Comparison of ENCODE assay signal across 1 cellular context in the genomic region with DNA sequence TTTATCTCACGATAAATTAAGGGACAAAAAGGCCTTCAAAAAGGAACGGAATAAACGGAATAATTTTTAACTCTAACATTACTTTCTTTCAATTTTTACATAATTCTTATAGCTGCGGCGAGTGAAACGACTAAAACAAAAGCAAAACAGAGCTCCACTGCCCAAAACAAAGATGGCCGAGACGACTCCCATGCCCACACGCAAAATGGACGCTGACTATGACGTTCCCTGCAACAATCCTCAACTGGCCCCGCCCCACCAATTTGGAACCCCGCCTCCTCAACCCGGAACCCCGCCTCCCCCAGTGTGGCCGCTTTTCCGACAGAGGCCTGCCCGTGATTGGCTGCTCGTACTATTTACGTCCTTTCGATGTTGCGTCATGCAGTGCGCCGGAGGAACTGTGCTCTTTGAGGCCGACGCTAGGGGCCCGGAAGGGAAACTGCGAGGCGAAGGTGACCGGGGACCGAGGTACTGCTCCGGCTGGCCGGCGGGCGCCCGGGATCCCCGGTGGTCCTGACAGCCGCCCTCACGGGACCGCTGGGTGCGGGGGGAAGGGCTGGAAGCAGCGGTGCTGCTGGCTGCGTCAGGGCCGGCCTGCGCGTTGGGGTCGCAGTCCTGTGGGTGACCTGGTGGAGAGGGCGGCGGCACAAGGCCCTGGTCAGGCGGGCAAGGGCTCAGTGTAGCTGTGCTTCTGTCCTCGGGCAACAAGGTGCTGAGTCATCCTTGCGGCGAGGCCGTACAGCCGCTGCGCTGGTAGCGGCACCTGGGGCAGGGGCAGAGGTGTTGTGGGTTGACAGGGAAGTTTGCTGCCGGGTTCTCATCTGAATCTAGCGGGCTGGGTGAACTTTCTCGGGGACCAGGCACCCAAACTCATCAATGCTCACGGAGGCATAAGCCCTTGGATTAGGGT.
TF ChIP-seq lines count a peak whose summit lies in the region.

A gene with protein sequence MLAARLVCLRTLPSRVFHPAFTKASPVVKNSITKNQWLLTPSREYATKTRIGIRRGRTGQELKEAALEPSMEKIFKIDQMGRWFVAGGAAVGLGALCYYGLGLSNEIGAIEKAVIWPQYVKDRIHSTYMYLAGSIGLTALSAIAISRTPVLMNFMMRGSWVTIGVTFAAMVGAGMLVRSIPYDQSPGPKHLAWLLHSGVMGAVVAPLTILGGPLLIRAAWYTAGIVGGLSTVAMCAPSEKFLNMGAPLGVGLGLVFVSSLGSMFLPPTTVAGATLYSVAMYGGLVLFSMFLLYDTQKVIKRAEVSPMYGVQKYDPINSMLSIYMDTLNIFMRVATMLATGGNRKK (plus strand): TSS at position 384 of the 910 bp plus-strand sequence. CDS start 1,992 bp downstream, outside the sequence.

TF ChIP-seq in GM12878, 131 proteins besides CTCF, POLR2A, EP300 and RAD21 (continued from another document and continues in another):
- TF ChIP-seq, protein P1, sequence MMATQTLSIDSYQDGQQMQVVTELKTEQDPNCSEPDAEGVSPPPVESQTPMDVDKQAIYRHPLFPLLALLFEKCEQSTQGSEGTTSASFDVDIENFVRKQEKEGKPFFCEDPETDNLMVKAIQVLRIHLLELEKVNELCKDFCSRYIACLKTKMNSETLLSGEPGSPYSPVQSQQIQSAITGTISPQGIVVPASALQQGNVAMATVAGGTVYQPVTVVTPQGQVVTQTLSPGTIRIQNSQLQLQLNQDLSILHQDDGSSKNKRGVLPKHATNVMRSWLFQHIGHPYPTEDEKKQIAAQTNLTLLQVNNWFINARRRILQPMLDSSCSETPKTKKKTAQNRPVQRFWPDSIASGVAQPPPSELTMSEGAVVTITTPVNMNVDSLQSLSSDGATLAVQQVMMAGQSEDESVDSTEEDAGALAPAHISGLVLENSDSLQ (IDR thresholded peaks at IDR 0.05), result peak; percentile 74; the same call in 1 of the 2 replicates
- TF ChIP-seq SREBF2 (IDR thresholded peaks at IDR 0.05; ENCODE audit: low read length) (0 out of 2 replicates have a peak, but pooled peaks have one; percentile 29), MYB (IDR thresholded peaks at IDR 0.05; ENCODE audit: borderline replicate concordance, low read depth, low read length) (no peak), BHLHE40 (IDR thresholded peaks at IDR 0.05; ENCODE audit: borderline replicate concordance in 1 of 2, low read depth in 2 of 2, low read length in 1 of 2) (peak; percentile 29 to 78; a peak in 2 of 4 replicates), BACH1 (IDR thresholded peaks at IDR 0.05; ENCODE audit: borderline replicate concordance) (peak; percentile 94), RUNX3 (IDR thresholded peaks at IDR 0.05; ENCODE audit: low read length) (peak; percentile 18; the same call in 1 of the 2 replicates), RELA (IDR thresholded peaks at IDR 0.05; ENCODE audit: borderline replicate concordance, partially characterized antibody) (peak; percentile 69), SP1 (IDR thresholded peaks at IDR 0.05; ENCODE audit: low read depth, low read length) (peak; percentile 82), MEF2B (IDR thresholded peaks at IDR 0.05; ENCODE audit: partially characterized antibody, poor library complexity, severe bottlenecking) (no peak), CHD2 (IDR thresholded peaks at IDR 0.05; ENCODE audit: borderline replicate concordance, low read depth, low read length) (peak; percentile 79), NFYA (IDR thresholded peaks at IDR 0.05; ENCODE audit: borderline replicate concordance, low read depth, low read length) (no peak), ASH2L (IDR thresholded peaks at IDR 0.05; ENCODE audit: borderline replicate concordance, low read depth) (peak; percentile 87; the same call in 1 of the 2 replicates), TARDBP (IDR thresholded peaks at IDR 0.05; ENCODE audit: borderline replicate concordance) (peak; percentile 68; the same call in 1 of the 2 replicates), GATAD2B (conservative IDR thresholded peaks at IDR 0.05; ENCODE audit: low read depth) (peak; percentile 48), HCFC1 (IDR thresholded peaks at IDR 0.05; ENCODE audit: low read length) (peak; percentile 86), ZBED1 (IDR thresholded peaks at IDR 0.05; ENCODE audit: borderline replicate concordance) (no peak), RBBP5 (conservative IDR thresholded peaks at IDR 0.05) (no peak), SMC3 (IDR thresholded peaks at IDR 0.05; ENCODE audit: borderline replicate concordance, low read length) (no peak; the same call in 1 of the 2 replicates), CREM (IDR thresholded peaks at IDR 0.05; ENCODE audit: low read depth) (peak; percentile 100), STAT3 (IDR thresholded peaks at IDR 0.05; ENCODE audit: low read depth, low read length) (no peak), TAF1 (IDR thresholded peaks at IDR 0.05; ENCODE audit: borderline replicate concordance, low read depth, low read length) (peak; percentile 71; the same call in 1 of the 2 replicates), SIX5 (IDR thresholded peaks at IDR 0.05; ENCODE audit: low read depth, low read length, severe bottlenecking) (peak; percentile 58), SIN3A (IDR thresholded peaks at IDR 0.05; ENCODE audit: low read depth, low read length) (peak; percentile 63; the same call in 1 of the 2 replicates), TCF7 (IDR thresholded peaks at IDR 0.05; ENCODE audit: borderline replicate concordance) (no peak), TCF12 (IDR thresholded peaks at IDR 0.05; ENCODE audit: low read depth, low read length) (peak; percentile 31; the same call in 1 of the 2 replicates), SMAD5 (IDR thresholded peaks at IDR 0.05; ENCODE audit: low read depth) (no peak), ETV6 (conservative IDR thresholded peaks at IDR 0.05 in 1 of 2, IDR thresholded peaks at IDR 0.05 in 1 of 2; ENCODE audit: borderline replicate concordance in 1 of 2, low read depth in 1 of 2) (no peak), POLR2AphosphoS5 (IDR thresholded peaks at IDR 0.05; ENCODE audit: low read length) (peak; percentile 85), CHD1 (IDR thresholded peaks at IDR 0.05; ENCODE audit: low read depth, low read length) (no peak)
- TF ChIP-seq, protein P2, sequence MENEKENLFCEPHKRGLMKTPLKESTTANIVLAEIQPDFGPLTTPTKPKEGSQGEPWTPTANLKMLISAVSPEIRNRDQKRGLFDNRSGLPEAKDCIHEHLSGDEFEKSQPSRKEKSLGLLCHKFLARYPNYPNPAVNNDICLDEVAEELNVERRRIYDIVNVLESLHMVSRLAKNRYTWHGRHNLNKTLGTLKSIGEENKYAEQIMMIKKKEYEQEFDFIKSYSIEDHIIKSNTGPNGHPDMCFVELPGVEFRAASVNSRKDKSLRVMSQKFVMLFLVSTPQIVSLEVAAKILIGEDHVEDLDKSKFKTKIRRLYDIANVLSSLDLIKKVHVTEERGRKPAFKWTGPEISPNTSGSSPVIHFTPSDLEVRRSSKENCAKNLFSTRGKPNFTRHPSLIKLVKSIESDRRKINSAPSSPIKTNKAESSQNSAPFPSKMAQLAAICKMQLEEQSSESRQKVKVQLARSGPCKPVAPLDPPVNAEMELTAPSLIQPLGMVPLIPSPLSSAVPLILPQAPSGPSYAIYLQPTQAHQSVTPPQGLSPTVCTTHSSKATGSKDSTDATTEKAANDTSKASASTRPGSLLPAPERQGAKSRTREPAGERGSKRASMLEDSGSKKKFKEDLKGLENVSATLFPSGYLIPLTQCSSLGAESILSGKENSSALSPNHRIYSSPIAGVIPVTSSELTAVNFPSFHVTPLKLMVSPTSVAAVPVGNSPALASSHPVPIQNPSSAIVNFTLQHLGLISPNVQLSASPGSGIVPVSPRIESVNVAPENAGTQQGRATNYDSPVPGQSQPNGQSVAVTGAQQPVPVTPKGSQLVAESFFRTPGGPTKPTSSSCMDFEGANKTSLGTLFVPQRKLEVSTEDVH (IDR thresholded peaks at IDR 0.05; ENCODE audit: low read depth, partially characterized antibody), result peak; percentile 86
- TF ChIP-seq, protein P3, sequence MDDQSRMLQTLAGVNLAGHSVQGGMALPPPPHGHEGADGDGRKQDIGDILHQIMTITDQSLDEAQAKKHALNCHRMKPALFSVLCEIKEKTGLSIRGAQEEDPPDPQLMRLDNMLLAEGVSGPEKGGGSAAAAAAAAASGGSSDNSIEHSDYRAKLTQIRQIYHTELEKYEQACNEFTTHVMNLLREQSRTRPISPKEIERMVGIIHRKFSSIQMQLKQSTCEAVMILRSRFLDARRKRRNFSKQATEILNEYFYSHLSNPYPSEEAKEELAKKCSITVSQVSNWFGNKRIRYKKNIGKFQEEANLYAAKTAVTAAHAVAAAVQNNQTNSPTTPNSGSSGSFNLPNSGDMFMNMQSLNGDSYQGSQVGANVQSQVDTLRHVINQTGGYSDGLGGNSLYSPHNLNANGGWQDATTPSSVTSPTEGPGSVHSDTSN (IDR thresholded peaks at IDR 0.05; ENCODE audit: insufficient replicate concordance, low read depth, low read length), result peak; percentile 10
- TF ChIP-seq, protein P4, sequence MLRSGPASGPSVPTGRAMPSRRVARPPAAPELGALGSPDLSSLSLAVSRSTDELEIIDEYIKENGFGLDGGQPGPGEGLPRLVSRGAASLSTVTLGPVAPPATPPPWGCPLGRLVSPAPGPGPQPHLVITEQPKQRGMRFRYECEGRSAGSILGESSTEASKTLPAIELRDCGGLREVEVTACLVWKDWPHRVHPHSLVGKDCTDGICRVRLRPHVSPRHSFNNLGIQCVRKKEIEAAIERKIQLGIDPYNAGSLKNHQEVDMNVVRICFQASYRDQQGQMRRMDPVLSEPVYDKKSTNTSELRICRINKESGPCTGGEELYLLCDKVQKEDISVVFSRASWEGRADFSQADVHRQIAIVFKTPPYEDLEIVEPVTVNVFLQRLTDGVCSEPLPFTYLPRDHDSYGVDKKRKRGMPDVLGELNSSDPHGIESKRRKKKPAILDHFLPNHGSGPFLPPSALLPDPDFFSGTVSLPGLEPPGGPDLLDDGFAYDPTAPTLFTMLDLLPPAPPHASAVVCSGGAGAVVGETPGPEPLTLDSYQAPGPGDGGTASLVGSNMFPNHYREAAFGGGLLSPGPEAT (IDR thresholded peaks at IDR 0.05; ENCODE audit: low read depth), result peak; percentile 85
- TF ChIP-seq, protein P5, sequence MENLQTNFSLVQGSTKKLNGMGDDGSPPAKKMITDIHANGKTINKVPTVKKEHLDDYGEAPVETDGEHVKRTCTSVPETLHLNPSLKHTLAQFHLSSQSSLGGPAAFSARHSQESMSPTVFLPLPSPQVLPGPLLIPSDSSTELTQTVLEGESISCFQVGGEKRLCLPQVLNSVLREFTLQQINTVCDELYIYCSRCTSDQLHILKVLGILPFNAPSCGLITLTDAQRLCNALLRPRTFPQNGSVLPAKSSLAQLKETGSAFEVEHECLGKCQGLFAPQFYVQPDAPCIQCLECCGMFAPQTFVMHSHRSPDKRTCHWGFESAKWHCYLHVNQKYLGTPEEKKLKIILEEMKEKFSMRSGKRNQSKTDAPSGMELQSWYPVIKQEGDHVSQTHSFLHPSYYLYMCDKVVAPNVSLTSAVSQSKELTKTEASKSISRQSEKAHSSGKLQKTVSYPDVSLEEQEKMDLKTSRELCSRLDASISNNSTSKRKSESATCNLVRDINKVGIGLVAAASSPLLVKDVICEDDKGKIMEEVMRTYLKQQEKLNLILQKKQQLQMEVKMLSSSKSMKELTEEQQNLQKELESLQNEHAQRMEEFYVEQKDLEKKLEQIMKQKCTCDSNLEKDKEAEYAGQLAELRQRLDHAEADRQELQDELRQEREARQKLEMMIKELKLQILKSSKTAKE (IDR thresholded peaks at IDR 0.05; ENCODE audit: low read depth, poor library complexity, severe bottlenecking), result peak; percentile 73
- TF ChIP-seq, protein P6, sequence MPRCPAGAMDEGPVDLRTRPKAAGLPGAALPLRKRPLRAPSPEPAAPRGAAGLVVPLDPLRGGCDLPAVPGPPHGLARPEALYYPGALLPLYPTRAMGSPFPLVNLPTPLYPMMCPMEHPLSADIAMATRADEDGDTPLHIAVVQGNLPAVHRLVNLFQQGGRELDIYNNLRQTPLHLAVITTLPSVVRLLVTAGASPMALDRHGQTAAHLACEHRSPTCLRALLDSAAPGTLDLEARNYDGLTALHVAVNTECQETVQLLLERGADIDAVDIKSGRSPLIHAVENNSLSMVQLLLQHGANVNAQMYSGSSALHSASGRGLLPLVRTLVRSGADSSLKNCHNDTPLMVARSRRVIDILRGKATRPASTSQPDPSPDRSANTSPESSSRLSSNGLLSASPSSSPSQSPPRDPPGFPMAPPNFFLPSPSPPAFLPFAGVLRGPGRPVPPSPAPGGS (IDR thresholded peaks at IDR 0.05; ENCODE audit: borderline replicate concordance, insufficient read depth, low read depth, low read length, poor library complexity, severe bottlenecking), result peak; percentile 50
- TF ChIP-seq, protein P7, sequence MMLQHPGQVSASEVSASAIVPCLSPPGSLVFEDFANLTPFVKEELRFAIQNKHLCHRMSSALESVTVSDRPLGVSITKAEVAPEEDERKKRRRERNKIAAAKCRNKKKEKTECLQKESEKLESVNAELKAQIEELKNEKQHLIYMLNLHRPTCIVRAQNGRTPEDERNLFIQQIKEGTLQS (IDR thresholded peaks at IDR 0.05; ENCODE audit: borderline replicate concordance, extremely low read depth, low read depth, low read length), result peak; percentile 84
- TF ChIP-seq, protein P8, sequence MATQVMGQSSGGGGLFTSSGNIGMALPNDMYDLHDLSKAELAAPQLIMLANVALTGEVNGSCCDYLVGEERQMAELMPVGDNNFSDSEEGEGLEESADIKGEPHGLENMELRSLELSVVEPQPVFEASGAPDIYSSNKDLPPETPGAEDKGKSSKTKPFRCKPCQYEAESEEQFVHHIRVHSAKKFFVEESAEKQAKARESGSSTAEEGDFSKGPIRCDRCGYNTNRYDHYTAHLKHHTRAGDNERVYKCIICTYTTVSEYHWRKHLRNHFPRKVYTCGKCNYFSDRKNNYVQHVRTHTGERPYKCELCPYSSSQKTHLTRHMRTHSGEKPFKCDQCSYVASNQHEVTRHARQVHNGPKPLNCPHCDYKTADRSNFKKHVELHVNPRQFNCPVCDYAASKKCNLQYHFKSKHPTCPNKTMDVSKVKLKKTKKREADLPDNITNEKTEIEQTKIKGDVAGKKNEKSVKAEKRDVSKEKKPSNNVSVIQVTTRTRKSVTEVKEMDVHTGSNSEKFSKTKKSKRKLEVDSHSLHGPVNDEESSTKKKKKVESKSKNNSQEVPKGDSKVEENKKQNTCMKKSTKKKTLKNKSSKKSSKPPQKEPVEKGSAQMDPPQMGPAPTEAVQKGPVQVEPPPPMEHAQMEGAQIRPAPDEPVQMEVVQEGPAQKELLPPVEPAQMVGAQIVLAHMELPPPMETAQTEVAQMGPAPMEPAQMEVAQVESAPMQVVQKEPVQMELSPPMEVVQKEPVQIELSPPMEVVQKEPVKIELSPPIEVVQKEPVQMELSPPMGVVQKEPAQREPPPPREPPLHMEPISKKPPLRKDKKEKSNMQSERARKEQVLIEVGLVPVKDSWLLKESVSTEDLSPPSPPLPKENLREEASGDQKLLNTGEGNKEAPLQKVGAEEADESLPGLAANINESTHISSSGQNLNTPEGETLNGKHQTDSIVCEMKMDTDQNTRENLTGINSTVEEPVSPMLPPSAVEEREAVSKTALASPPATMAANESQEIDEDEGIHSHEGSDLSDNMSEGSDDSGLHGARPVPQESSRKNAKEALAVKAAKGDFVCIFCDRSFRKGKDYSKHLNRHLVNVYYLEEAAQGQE (IDR thresholded peaks at IDR 0.05; ENCODE audit: low read depth, low read length), result peak; percentile 10; the same call in 1 of the 2 replicates
